19 cellular contexts compared by ENCODE assay signal in the genomic region with DNA sequence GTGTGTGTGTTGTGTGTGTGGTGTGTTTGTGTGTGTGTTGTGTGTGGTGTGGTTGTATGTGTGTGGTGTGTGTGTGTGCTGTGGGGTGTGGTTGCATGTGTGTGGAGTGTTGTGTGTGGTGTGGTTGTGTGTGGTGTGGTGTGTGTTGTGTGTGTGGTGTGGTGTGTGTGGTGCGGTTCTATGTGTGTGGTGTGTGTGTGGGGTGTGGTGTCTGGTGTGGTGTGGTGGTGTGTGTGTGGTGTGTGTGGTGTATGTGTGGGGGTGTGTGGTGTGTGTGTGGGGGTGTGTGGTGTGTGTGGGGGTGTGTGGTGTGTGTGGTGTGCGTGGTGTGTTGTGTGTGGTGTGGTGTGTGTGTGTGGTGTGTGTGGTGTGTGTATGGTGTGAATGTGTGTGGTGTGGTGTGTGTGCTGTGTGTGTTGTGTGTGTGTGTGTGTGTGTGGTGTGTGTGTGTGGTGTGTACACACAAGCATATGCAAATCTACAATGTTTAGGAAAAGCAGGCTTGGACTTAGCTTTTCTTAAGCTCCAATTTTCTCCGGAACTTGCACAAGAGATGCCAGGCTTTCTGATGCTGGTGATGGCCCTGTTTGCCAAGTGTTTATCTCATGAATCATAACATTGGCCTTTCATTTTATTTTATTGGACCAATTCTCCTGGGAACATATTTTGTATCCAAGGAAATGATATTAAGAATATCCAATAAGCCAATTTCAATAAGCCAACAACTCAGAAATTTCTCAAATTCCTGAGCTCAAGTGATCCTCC.
DNase-seq lines count a peak whose midpoint lies in the region; ATAC-seq, FAIRE-seq and TF ChIP-seq lines count a peak whose summit lies in the region.
"Had no signal": no experiment of that assay in that cellular context is flagged by ENCODE, and none has a peak within 500 bp of the region (broad histone marks: within the 10 kb centered on the region; RNA-seq: fewer than 3 reads in every experiment).

No MANE protein-coding gene starts in this region.

- 67% methylated on average over 3 of the region's 3 CpGs for WGBS in GM12878 (ENCODE audit: insufficient coverage, insufficient replicate concordance, low lambda C conversion rate, missing lambda C conversion rate)

- BruUV-seq in GM12878 (replicated peaks; lab: Mats Ljungman, UMichigan) = no TSS peak

- peak; percentile 99 for FAIRE-seq in HTR-8/SVneo (lab: Jason Lieb, UNC)
- peak; percentile 57 for FAIRE-seq in GM12878 (lab: Jason Lieb, UNC)
- FAIRE-seq: GM19239, kidney had no signal

- no peak for TF ChIP-seq EP300 in GM12878 (IDR thresholded peaks at IDR 0.05; ENCODE audit: borderline replicate concordance in 1 of 2, control insufficient read depth in 1 of 2, low read depth in 2 of 2, low read length in 2 of 2)

- no peak for TF ChIP-seq POLR2A in GM12878 (IDR thresholded peaks at IDR 0.05; ENCODE audit: low read depth, low read length)

- H3K4me1 Mint-ChIP-seq in glutamatergic neuron (ENCODE audit: low read depth, unreplicated experiment) = peaks cover 2% of the 10 kb centered on the region

- no peak for ATAC-seq in GM12878
- ATAC-seq: CD8-positive, alpha-beta T cell had no signal

- in situ Hi-C loops in GM12878 (cut with MboI) = no loop called here

- H3K36me3 Mint-ChIP-seq in glutamatergic neuron (ENCODE audit: unreplicated experiment) = no peaks in the 10 kb centered on the region
- H3K36me3 Mint-ChIP-seq: CD8-positive, alpha-beta T cell had no signal

- H3K4me1 ChIP-seq in GM12878 (ENCODE audit: control insufficient read depth, insufficient read depth, low read length) = no peaks in the 10 kb centered on the region
- no peaks in the 10 kb centered on the region for H3K4me1 ChIP-seq in SJCRH30
- H3K4me1 ChIP-seq: HAP-1 had no signal

- TF ChIP-seq CTCF in AG10803 (conservative IDR thresholded peaks at IDR 0.05; ENCODE audit: low read length) = no peak
- TF ChIP-seq CTCF in GM12878 (IDR thresholded peaks at IDR 0.05 in 2 of 3, conservative IDR thresholded peaks at IDR 0.05 in 1 of 3; ENCODE audit: control insufficient read depth in 2 of 3, extremely low read depth in 1 of 3, insufficient read depth in 1 of 3, low read depth in 3 of 3, low read length in 3 of 3) = no peak
- TF ChIP-seq CTCF in glutamatergic neuron (IDR thresholded peaks at IDR 0.05; ENCODE audit: partially characterized antibody, unreplicated experiment) = no peak

- SMC1A ChIA-PET in GM12878 (lab: Charles Lee; ENCODE audit: uncharacterized antibody, unreplicated experiment) = no interaction called here

- no peak overlapping the region for H3K4me3 Mint-ChIP-seq in glutamatergic neuron (ENCODE audit: unreplicated experiment)
- H3K4me3 Mint-ChIP-seq: CD8-positive, alpha-beta T cell; neural crest cell had no signal

- peaks cover 8% of the 10 kb centered on the region for H3K9me3 Mint-ChIP-seq in glutamatergic neuron (ENCODE audit: unreplicated experiment)

- H4K20me1 ChIP-seq in GM12878 (ENCODE audit: control insufficient read depth, insufficient read depth) = no peaks in the 10 kb centered on the region

- H3K9me3 ChIP-seq in GM12878 (replicated peaks; ENCODE audit: control insufficient read depth, insufficient read depth, low read length) = no peaks in the 10 kb centered on the region
- H3K9me3 ChIP-seq in SJCRH30 (replicated peaks) = no peaks in the 10 kb centered on the region
- H3K9me3 ChIP-seq: HAP-1 had no signal

- H3K36me3 ChIP-seq in GM12878 (ENCODE audit: control insufficient read depth in 2 of 2, insufficient read depth in 2 of 2, low read length in 1 of 2) (no peaks in the 10 kb centered on the region), SJCRH30 (no peaks in the 10 kb centered on the region)
- H3K36me3 ChIP-seq: cardiac muscle cell, HAP-1, WERI-Rb-1 had no signal

- no peak overlapping the region for H3K27ac ChIP-seq in GM12878 (ENCODE audit: control insufficient read depth, insufficient read depth)
- H3K27ac ChIP-seq in SJCRH30 = no peak overlapping the region
- H3K27ac ChIP-seq: cardiac muscle cell, WERI-Rb-1 had no signal

- POLR2A ChIA-PET in GM12878 (lab: Charles Lee) = no interaction called here

- no peak overlapping the region for H3K4me2 ChIP-seq in GM12878 (ENCODE audit: control insufficient read depth, insufficient read depth)

- no peak overlapping the region for H3K4me3 ChIP-seq in AG10803 (ENCODE audit: low read length)
- no peak overlapping the region for H3K4me3 ChIP-seq in GM12878
- no peak overlapping the region for H3K4me3 ChIP-seq in SJCRH30
- H3K4me3 ChIP-seq: cardiac muscle cell, HAP-1 had no signal

- TF ChIP-seq RAD21 in GM12878 (IDR thresholded peaks at IDR 0.05; ENCODE audit: insufficient read depth, low read depth, low read length) = no peak

- no peaks in the 10 kb centered on the region for H3K79me2 ChIP-seq in GM12878 (ENCODE audit: control insufficient read depth, insufficient read depth, low read length)

- H2AFZ ChIP-seq in GM12878 (ENCODE audit: control insufficient read depth, low read depth, low read length) = no peak overlapping the region

- no peak overlapping the region for H3K9ac ChIP-seq in GM12878 (ENCODE audit: control insufficient read depth, insufficient read depth, low read length)

- H3K27me3 Mint-ChIP-seq in glutamatergic neuron (ENCODE audit: unreplicated experiment) = peaks cover 5% of the 10 kb centered on the region

- H3K27me3 ChIP-seq in GM12878 (replicated peaks in 1 of 2; ENCODE audit: control insufficient read depth in 2 of 2, insufficient read depth in 2 of 2, low read length in 1 of 2) = no peaks in the 10 kb centered on the region
- no peaks in the 10 kb centered on the region for H3K27me3 ChIP-seq in SJCRH30
- H3K27me3 ChIP-seq: cardiac muscle cell had no signal

- DNase-seq in AG10803 (ENCODE audit: low read depth) (peak; percentile 86), HTR-8/SVneo (ENCODE audit: insufficient read length, low spot score) (peak; percentile 30), GM12878 (ENCODE audit: low read depth, low spot score) (no peak), kidney tubule cell (ENCODE audit: low spot score) (peak; percentile 59), glutamatergic neuron (no peak), SJCRH30 (no peak)
- no peak for DNase-seq in activated naive CD4-positive, alpha-beta T cell (lab: John Stamatoyannopoulos, UW)
- DNase-seq in activated CD4-positive, alpha-beta T cell treated with anti-CD3 and anti-CD28 coated beads, Interleukin-2, amount 50 U/mL, for 1 hour = no peak
- DNase-seq: CD8-positive, alpha-beta T cell; kidney; MM.1S; NCI-H345; Right ventricle myocardium superior; stimulated activated CD4-positive, alpha-beta T cell treated with anti-CD3 and anti-CD28 coated beads, Interleukin-12 subunit alpha, Interleukin-12 subunit beta, amount 100 ng/mL, for 4 hours; WERI-Rb-1 had no signal

- intact Hi-C loops in GM12878 (cut with micrococcal nuclease; ENCODE audit: unreplicated experiment) = no loop called here

- RAD21 ChIA-PET in GM12878 (lab: Charles Lee; ENCODE audit: unreplicated experiment) = no interaction called here

- CTCF ChIA-PET in GM12878 (lab: Yijun Ruan, JAX) = no interaction called here

- no peak overlapping the region for H3K27ac Mint-ChIP-seq in glutamatergic neuron (ENCODE audit: unreplicated experiment)
- H3K27ac Mint-ChIP-seq: CD8-positive, alpha-beta T cell had no signal

TF ChIP-seq in GM12878, 131 proteins besides CTCF, POLR2A, EP300 and RAD21 (continues in another document):
- TF ChIP-seq NR2F1 (conservative IDR thresholded peaks at IDR 0.05) (no peak), SIN3A (IDR thresholded peaks at IDR 0.05; ENCODE audit: low read depth, low read length) (no peak), ZNF217 (IDR thresholded peaks at IDR 0.05) (no peak), TCF3 (IDR thresholded peaks at IDR 0.05; ENCODE audit: borderline replicate concordance, insufficient read depth, low read depth, low read length) (no peak), SREBF2 (IDR thresholded peaks at IDR 0.05; ENCODE audit: low read length) (no peak)
- TF ChIP-seq, protein P1, sequence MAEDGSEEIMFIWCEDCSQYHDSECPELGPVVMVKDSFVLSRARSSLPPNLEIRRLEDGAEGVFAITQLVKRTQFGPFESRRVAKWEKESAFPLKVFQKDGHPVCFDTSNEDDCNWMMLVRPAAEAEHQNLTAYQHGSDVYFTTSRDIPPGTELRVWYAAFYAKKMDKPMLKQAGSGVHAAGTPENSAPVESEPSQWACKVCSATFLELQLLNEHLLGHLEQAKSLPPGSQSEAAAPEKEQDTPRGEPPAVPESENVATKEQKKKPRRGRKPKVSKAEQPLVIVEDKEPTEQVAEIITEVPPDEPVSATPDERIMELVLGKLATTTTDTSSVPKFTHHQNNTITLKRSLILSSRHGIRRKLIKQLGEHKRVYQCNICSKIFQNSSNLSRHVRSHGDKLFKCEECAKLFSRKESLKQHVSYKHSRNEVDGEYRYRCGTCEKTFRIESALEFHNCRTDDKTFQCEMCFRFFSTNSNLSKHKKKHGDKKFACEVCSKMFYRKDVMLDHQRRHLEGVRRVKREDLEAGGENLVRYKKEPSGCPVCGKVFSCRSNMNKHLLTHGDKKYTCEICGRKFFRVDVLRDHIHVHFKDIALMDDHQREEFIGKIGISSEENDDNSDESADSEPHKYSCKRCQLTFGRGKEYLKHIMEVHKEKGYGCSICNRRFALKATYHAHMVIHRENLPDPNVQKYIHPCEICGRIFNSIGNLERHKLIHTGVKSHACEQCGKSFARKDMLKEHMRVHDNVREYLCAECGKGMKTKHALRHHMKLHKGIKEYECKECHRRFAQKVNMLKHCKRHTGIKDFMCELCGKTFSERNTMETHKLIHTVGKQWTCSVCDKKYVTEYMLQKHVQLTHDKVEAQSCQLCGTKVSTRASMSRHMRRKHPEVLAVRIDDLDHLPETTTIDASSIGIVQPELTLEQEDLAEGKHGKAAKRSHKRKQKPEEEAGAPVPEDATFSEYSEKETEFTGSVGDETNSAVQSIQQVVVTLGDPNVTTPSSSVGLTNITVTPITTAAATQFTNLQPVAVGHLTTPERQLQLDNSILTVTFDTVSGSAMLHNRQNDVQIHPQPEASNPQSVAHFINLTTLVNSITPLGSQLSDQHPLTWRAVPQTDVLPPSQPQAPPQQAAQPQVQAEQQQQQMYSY (CRISPR knock-in tag; IDR thresholded peaks at IDR 0.05) = no peak
- TF ChIP-seq, protein P2, sequence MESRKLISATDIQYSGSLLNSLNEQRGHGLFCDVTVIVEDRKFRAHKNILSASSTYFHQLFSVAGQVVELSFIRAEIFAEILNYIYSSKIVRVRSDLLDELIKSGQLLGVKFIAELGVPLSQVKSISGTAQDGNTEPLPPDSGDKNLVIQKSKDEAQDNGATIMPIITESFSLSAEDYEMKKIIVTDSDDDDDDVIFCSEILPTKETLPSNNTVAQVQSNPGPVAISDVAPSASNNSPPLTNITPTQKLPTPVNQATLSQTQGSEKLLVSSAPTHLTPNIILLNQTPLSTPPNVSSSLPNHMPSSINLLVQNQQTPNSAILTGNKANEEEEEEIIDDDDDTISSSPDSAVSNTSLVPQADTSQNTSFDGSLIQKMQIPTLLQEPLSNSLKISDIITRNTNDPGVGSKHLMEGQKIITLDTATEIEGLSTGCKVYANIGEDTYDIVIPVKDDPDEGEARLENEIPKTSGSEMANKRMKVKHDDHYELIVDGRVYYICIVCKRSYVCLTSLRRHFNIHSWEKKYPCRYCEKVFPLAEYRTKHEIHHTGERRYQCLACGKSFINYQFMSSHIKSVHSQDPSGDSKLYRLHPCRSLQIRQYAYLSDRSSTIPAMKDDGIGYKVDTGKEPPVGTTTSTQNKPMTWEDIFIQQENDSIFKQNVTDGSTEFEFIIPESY (IDR thresholded peaks at IDR 0.05) = no peak

Comparison
In these comparisons a context has a peak if more than half of its experiments do, and no peak if none do; other contexts are left out.
1. DNase-seq: peak in AG10803 (single experiment), HTR-8/SVneo (single experiment) and kidney tubule cell (single experiment); none in GM12878 (single experiment), glutamatergic neuron (single experiment), SJCRH30 (0 of 2), activated naive CD4-positive, alpha-beta T cell (0 of 4) and activated CD4-positive, alpha-beta T cell treated with anti-CD3 and anti-CD28 coated beads, Interleukin-2, amount 50 U/mL, for 1 hour (single experiment).